ENCODE assay signal across 29 cellular contexts in genomic region chr6:34596798-34597197, GRCh38. TPM values are rescaled to one million over a fixed set of nuclear protein-coding genes. Genes with fewer than 3 reads are reported as not detected.
DNase-seq lines count a peak whose midpoint lies in the region; ATAC-seq, FAIRE-seq and TF ChIP-seq lines count a peak whose summit lies in the region.
"Had no signal": no experiment of that assay in that cellular context is flagged by ENCODE, and none has a peak within 500 bp of the region (broad histone marks: within the 10 kb centered on the region; RNA-seq: fewer than 3 reads in every experiment).

No MANE protein-coding gene starts in this region.

- ATAC-seq in K562 (no peak), GM21528 (IDR thresholded peaks at IDR 0.05; ENCODE audit: low FRiP score, unreplicated experiment) (no peak)
- ATAC-seq: activated CD4-positive, alpha-beta T cell treated with anti-CD3 and anti-CD28 coated beads for 36 hours; pancreas; right cardiac atrium had no signal

- in situ Hi-C loops in K562 (cut with MboI), result no loop called here

- no peak overlapping the region for H3K9ac ChIP-seq in K562 (ENCODE audit: insufficient read depth in 1 of 2, low read depth in 2 of 2, low read length in 2 of 2)

- POLR2A ChIA-PET in CD4-positive, alpha-beta memory T cell (lab: Charles Lee; ENCODE audit: partially characterized antibody), result no interaction called here
- POLR2A ChIA-PET in K562 (lab: Yijun Ruan, JAX), result interaction anchor here (0.7 to 1.8 kb wide), 10 partner anchors 10 to 783 kb away, joined by 3 to 7 read pairs (median 4); no protein-coding TSS in a partner anchor

- no peak for FAIRE-seq in K562 (lab: Jason Lieb, UNC)
- FAIRE-seq: A204.1, pancreas had no signal

- H4K20me1 ChIP-seq in K562 (replicated peaks; ENCODE audit: control insufficient read depth, insufficient read depth, low read length), result peaks cover 37% of the 10 kb centered on the region

- no peak overlapping the region for H2AFZ ChIP-seq in K562 (ENCODE audit: low read depth, low read length)

- intact Hi-C loops in CD4-positive, alpha-beta memory T cell (cut with micrococcal nuclease), result loop anchor here (10.0 kb wide), 1 partner anchor 548 kb away; the partner anchor contains the start of gene TCP11
- intact Hi-C loops in K562 (cut with micrococcal nuclease), result no loop called here
- intact Hi-C loops in prostate gland (cut with DNase I), result no loop called here
- intact Hi-C loops in activated T-helper 1 cell treated with anti-CD3 and anti-CD28 coated beads, Interleukin-12 subunit alpha, Interleukin-12 subunit beta, Interleukin-2, Interleukin-4 antibody, amounts not matched to agents 30 ng/mL and 10 ng/mL and 1 ng/mL, durations not matched to agents 14 hours and 24 hours and 36 hours (cut with micrococcal nuclease), result no loop called here

- peaks cover 7% of the 10 kb centered on the region for H3K4me1 Mint-ChIP-seq in T-helper 2 cell treated with Interferon-gamma antibody and Interleukin-4, amounts not matched to agents 5 μg/mL and 100 μg/mL, for 36 hours (ENCODE audit: low read depth)
- peaks cover 39 to 71% (median 58%) of the 10 kb centered on the region in 4 donors for H3K4me1 Mint-ChIP-seq in CD4-positive, alpha-beta memory T cell
- H3K4me1 Mint-ChIP-seq in activated T-helper 1 cell treated with anti-CD3 and anti-CD28 coated beads, Interleukin-12 subunit alpha, Interleukin-12 subunit beta, Interleukin-2, Interleukin-4 antibody, amounts not matched to agents 30 ng/mL and 10 ng/mL and 1 ng/mL, durations not matched to agents 14 hours and 24 hours and 36 hours (ENCODE audit: low read depth), result peaks cover 12% of the 10 kb centered on the region

- no TSS peak for BruUV-seq in K562 (replicated peaks; lab: Mats Ljungman, UMichigan)

- no peaks in the 10 kb centered on the region for H3K9me3 Mint-ChIP-seq in T-helper 2 cell treated with Interferon-gamma antibody and Interleukin-4, amounts not matched to agents 5 μg/mL and 100 μg/mL, for 36 hours
- no peaks in the 10 kb centered on the region for H3K9me3 Mint-ChIP-seq in CD4-positive, alpha-beta memory T cell
- no peaks in the 10 kb centered on the region for H3K9me3 Mint-ChIP-seq in activated T-helper 1 cell treated with anti-CD3 and anti-CD28 coated beads, Interleukin-12 subunit alpha, Interleukin-12 subunit beta, Interleukin-2, Interleukin-4 antibody, amounts not matched to agents 30 ng/mL and 10 ng/mL and 1 ng/mL, durations not matched to agents 14 hours and 24 hours and 36 hours
- H3K9me3 Mint-ChIP-seq: activated T-cell treated with anti-CD3 and anti-CD28 coated beads, Interleukin-2, amount 50 U/mL, for 24 hours; H9; mesothelial cell of epicardium; nephron progenitor cell had no signal

- no peaks in the 10 kb centered on the region for H3K9me1 ChIP-seq in K562 (ENCODE audit: control insufficient read depth, insufficient read depth, low read length)

- no peak for TF ChIP-seq EP300 in K562 (IDR thresholded peaks at IDR 0.05; ENCODE audit: low read length)

- TF ChIP-seq POLR2A in K562 (conservative IDR thresholded peaks at IDR 0.05) (no peak), prostate gland (IDR thresholded peaks at IDR 0.05) (no peak)

- H3K27me3 Mint-ChIP-seq in T-helper 2 cell treated with Interferon-gamma antibody and Interleukin-4, amounts not matched to agents 5 μg/mL and 100 μg/mL, for 36 hours (ENCODE audit: low read depth), result no peaks in the 10 kb centered on the region
- H3K27me3 Mint-ChIP-seq in CD4-positive, alpha-beta memory T cell, result no peaks in the 10 kb centered on the region
- no peaks in the 10 kb centered on the region for H3K27me3 Mint-ChIP-seq in activated T-helper 1 cell treated with anti-CD3 and anti-CD28 coated beads, Interleukin-12 subunit alpha, Interleukin-12 subunit beta, Interleukin-2, Interleukin-4 antibody, amounts not matched to agents 30 ng/mL and 10 ng/mL and 1 ng/mL, durations not matched to agents 14 hours and 24 hours and 36 hours (ENCODE audit: insufficient read depth)
- H3K27me3 Mint-ChIP-seq: activated CD4-positive, alpha-beta T cell treated with anti-CD3 and anti-CD28 coated beads for 36 hours; activated T-cell treated with anti-CD3 and anti-CD28 coated beads, Interleukin-2, amount 50 U/mL, for 24 hours had no signal

- no peak overlapping the region for H3K4me2 ChIP-seq in K562 (ENCODE audit: insufficient read depth, low read length)

- TF ChIP-seq CTCF in K562 (IDR thresholded peaks at IDR 0.05 in 2 of 3, conservative IDR thresholded peaks at IDR 0.05 in 1 of 3; ENCODE audit: insufficient read depth in 2 of 3, low read depth in 1 of 3, low read length in 3 of 3) (no peak), prostate gland (IDR thresholded peaks at IDR 0.05) (no peak)

- no peaks in the 10 kb centered on the region for H3K9me3 ChIP-seq in CD4-positive, alpha-beta memory T cell (ENCODE audit: control insufficient read depth in 1 of 2, low read length in 2 of 2)
- no peaks in the 10 kb centered on the region for H3K9me3 ChIP-seq in K562 (replicated peaks; ENCODE audit: control insufficient read depth, insufficient read depth, low read depth, low read length)
- H3K9me3 ChIP-seq in prostate gland, result no peaks in the 10 kb centered on the region
- H3K9me3 ChIP-seq: pancreas, SJSA1, spleen, thyroid gland had no signal

- WGBS in K562 (ENCODE audit: insufficient coverage, low coverage, missing lambda C conversion rate), result 24% methylated on average over 1 of the region's 1 CpG
- WGBS in prostate gland, result 64% methylated on average over 1 of the region's 1 CpG

- peaks cover 23% of the 10 kb centered on the region for H3K4me1 ChIP-seq in CD4-positive, alpha-beta memory T cell (ENCODE audit: insufficient read depth, low read length)
- H3K4me1 ChIP-seq in K562 (replicated peaks in 1 of 2; ENCODE audit: control insufficient read depth in 2 of 2, insufficient read depth in 2 of 2, low read length in 2 of 2) (peaks cover 4 to 8% of the 10 kb centered on the region in 2 experiments; a peak in 2 of 5 replicates), prostate gland (replicated peaks) (peaks cover 40% of the 10 kb centered on the region)

- no peak overlapping the region for H3K4me3 Mint-ChIP-seq in T-helper 2 cell treated with Interferon-gamma antibody and Interleukin-4, amounts not matched to agents 5 μg/mL and 100 μg/mL, for 36 hours
- peak overlapping the region in 1 of 8 donors; percentile 2 for H3K4me3 Mint-ChIP-seq in CD4-positive, alpha-beta memory T cell
- no peak overlapping the region for H3K4me3 Mint-ChIP-seq in activated T-helper 1 cell treated with anti-CD3 and anti-CD28 coated beads, Interleukin-12 subunit alpha, Interleukin-12 subunit beta, Interleukin-2, Interleukin-4 antibody, amounts not matched to agents 30 ng/mL and 10 ng/mL and 1 ng/mL, durations not matched to agents 14 hours and 24 hours and 36 hours
- H3K4me3 Mint-ChIP-seq: activated CD4-positive, alpha-beta T cell treated with anti-CD3 and anti-CD28 coated beads for 36 hours; activated T-cell treated with anti-CD3 and anti-CD28 coated beads, Interleukin-2, amount 50 U/mL, for 24 hours; H9; mesothelial cell of epicardium; nephron progenitor cell had no signal

- CTCF ChIA-PET in CD4-positive, alpha-beta memory T cell (lab: Charles Lee; ENCODE audit: partially characterized antibody), result interaction anchor here (0.9 to 2.5 kb wide), 5 partner anchors 13 to 401 kb away, joined by 3 to 15 read pairs (median 3); no protein-coding TSS in a partner anchor
- CTCF ChIA-PET in K562 (lab: Yijun Ruan, JAX; ENCODE audit: low intra/inter-chr PET ratio), result no interaction called here

- no peak for DNase-seq in T-helper 2 cell treated with Interferon-gamma antibody and Interleukin-4, amounts not matched to agents 5 μg/mL and 100 μg/mL, for 36 hours (ENCODE audit: low spot score)
- DNase-seq in T-helper 2 cell (no peak), K562 (ENCODE audit: extremely low read depth in 1 of 4, low spot score in 3 of 4) (no peak), prostate gland (ENCODE audit: low spot score) (no peak), anterior cingulate cortex (lab: John Stamatoyannopoulos, UW) (no peak)
- DNase-seq in CD4-positive, alpha-beta memory T cell, result no peak
- DNase-seq in activated T-helper 1 cell treated with anti-CD3 and anti-CD28 coated beads, Interleukin-12 subunit alpha, Interleukin-12 subunit beta, Interleukin-2, Interleukin-4 antibody, amounts not matched to agents 30 ng/mL and 10 ng/mL and 1 ng/mL, durations not matched to agents 14 hours and 24 hours and 36 hours (ENCODE audit: low spot score), result no peak
- DNase-seq: activated CD4-positive, alpha-beta T cell treated with anti-CD3 and anti-CD28 coated beads for 36 hours; activated T-cell treated with anti-CD3 and anti-CD28 coated beads, Interleukin-2, amount 50 U/mL, for 24 hours; brain microvascular endothelial cell; effector CD4-positive, alpha-beta T cell; H9; NCI-H1436; NCI-H2081 treated with DMSO at 0.1 percent for 48 hours; NCI-H226; NCI-H774; nephron progenitor cell; pancreas; right cardiac atrium; spleen; stimulated activated CD4-positive, alpha-beta T cell treated with anti-CD3 and anti-CD28 coated beads, Interleukin-2, amount 100 ng/mL, for 48 hours; stimulated activated naive CD4-positive, alpha-beta T cell; thyroid gland had no signal

- H3K27ac ChIP-seq in CD4-positive, alpha-beta memory T cell (ENCODE audit: low read depth, low read length), result no peak overlapping the region
- no peak overlapping the region for H3K27ac ChIP-seq in K562 (ENCODE audit: extremely low read depth, low read depth, low read length)
- H3K27ac ChIP-seq in prostate gland, result peak overlapping the region; percentile 78 to 80
- H3K27ac ChIP-seq: brain microvascular endothelial cell, pancreas, SJSA1, spleen had no signal

- peak overlapping the region; percentile 7 for H3K27ac Mint-ChIP-seq in T-helper 2 cell treated with Interferon-gamma antibody and Interleukin-4, amounts not matched to agents 5 μg/mL and 100 μg/mL, for 36 hours
- H3K27ac Mint-ChIP-seq in CD4-positive, alpha-beta memory T cell, result peak overlapping the region in 5 of 7 donors; percentile 38 to 92 (median 70)
- no peak overlapping the region for H3K27ac Mint-ChIP-seq in activated T-helper 1 cell treated with anti-CD3 and anti-CD28 coated beads, Interleukin-12 subunit alpha, Interleukin-12 subunit beta, Interleukin-2, Interleukin-4 antibody, amounts not matched to agents 30 ng/mL and 10 ng/mL and 1 ng/mL, durations not matched to agents 14 hours and 24 hours and 36 hours
- H3K27ac Mint-ChIP-seq: activated CD4-positive, alpha-beta T cell treated with anti-CD3 and anti-CD28 coated beads for 36 hours; activated T-cell treated with anti-CD3 and anti-CD28 coated beads, Interleukin-2, amount 50 U/mL, for 24 hours; H9; mesothelial cell of epicardium; nephron progenitor cell had no signal

- no peaks in the 10 kb centered on the region for H3K27me3 ChIP-seq in CD4-positive, alpha-beta memory T cell (ENCODE audit: insufficient read depth, low read length)
- no peaks in the 10 kb centered on the region for H3K27me3 ChIP-seq in K562 (ENCODE audit: control insufficient read depth in 2 of 2, insufficient read depth in 2 of 2, low read length in 2 of 2)
- no peaks in the 10 kb centered on the region for H3K27me3 ChIP-seq in prostate gland (replicated peaks; ENCODE audit: insufficient read depth)
- H3K27me3 ChIP-seq: brain microvascular endothelial cell, pancreas, SJSA1, spleen, thyroid gland had no signal

- no peak overlapping the region for H3K4me3 ChIP-seq in CD4-positive, alpha-beta memory T cell (ENCODE audit: low read length in 2 of 2)
- H3K4me3 ChIP-seq in K562 (no peak overlapping the region), prostate gland (no peak overlapping the region)
- H3K4me3 ChIP-seq: pancreas, SJSA1, spleen, thyroid gland had no signal

- no peaks in the 10 kb centered on the region for H3K36me3 Mint-ChIP-seq in T-helper 2 cell treated with Interferon-gamma antibody and Interleukin-4, amounts not matched to agents 5 μg/mL and 100 μg/mL, for 36 hours (ENCODE audit: low read depth)
- H3K36me3 Mint-ChIP-seq in CD4-positive, alpha-beta memory T cell, result peaks cover 5 to 29% of the 10 kb centered on the region in 2 donors
- H3K36me3 Mint-ChIP-seq in activated T-helper 1 cell treated with anti-CD3 and anti-CD28 coated beads, Interleukin-12 subunit alpha, Interleukin-12 subunit beta, Interleukin-2, Interleukin-4 antibody, amounts not matched to agents 30 ng/mL and 10 ng/mL and 1 ng/mL, durations not matched to agents 14 hours and 24 hours and 36 hours (ENCODE audit: low read depth), result peaks cover 5% of the 10 kb centered on the region
- H3K36me3 Mint-ChIP-seq: mesothelial cell of epicardium had no signal

- H3K36me3 ChIP-seq in CD4-positive, alpha-beta memory T cell (ENCODE audit: insufficient read depth, low read length), result peaks cover 3% of the 10 kb centered on the region
- peaks cover 37% of the 10 kb centered on the region for H3K36me3 ChIP-seq in K562 (ENCODE audit: control insufficient read depth, insufficient read depth, low read length)
- H3K36me3 ChIP-seq in prostate gland, result no peaks in the 10 kb centered on the region
- H3K36me3 ChIP-seq: brain microvascular endothelial cell, pancreas, thyroid gland had no signal

- peaks cover 76% of the 10 kb centered on the region for H3K79me2 ChIP-seq in K562 (ENCODE audit: control insufficient read depth, insufficient read depth, low read length)

- TF ChIP-seq RAD21 in K562 (CRISPR knock-in tag; conservative IDR thresholded peaks at IDR 0.05 in 1 of 2, IDR thresholded peaks at IDR 0.05 in 1 of 2), result no peak

RNA-seq across cellular contexts. Expression of gene SPDEF, which starts 40.7 kb away (rescaled TPM):
- not detected for total RNA-seq in CD4-positive, alpha-beta memory T cell
- not detected for polyA plus RNA-seq in CD4-positive, alpha-beta memory T cell
- total RNA-seq in K562 (2011; cell fraction: chromatin; rRNA removed; ENCODE audit: low replicate concordance), result not detected in 2 replicates
- 0.13 TPM in 1 of 2 replicates, not detected in the other for total RNA-seq in K562 (2011; cell fraction: nucleolus; rRNA removed)
- total RNA-seq in K562 (2011; cell fraction: nucleoplasm; rRNA removed), result 0.29 TPM in 1 of 2 replicates, not detected in the other
- total RNA-seq in K562 (2014; rRNA removed) (0.08 TPM in 1 of 2 replicates, not detected in the other), K562 (2014; rRNA removed; fragmentation: Illumina TruSeq; extraction: Trizol) (not detected in 2 replicates), K562 (2015; rRNA removed; fragmentation: Illumina TruSeq; extraction: Trizol) (0.11 and 0.15 TPM in 2 replicates), K562 (2021) (0.11 and 0.16 TPM in 2 replicates), prostate gland (100 to 1,000 TPM; 165 to 738 TPM)
- polyA plus RNA-seq in K562 (2011; rRNA removed) (0.04 and 0.08 TPM in 2 replicates), K562 (2014; fragmentation: Illumina TruSeq; extraction: Trizol) (0.10 TPM in 1 of 2 replicates, not detected in the other), K562 (2014; fragmentation: Nextera tagmentation; extraction: Ambion mirVana) (not detected), K562 (2014; rRNA removed) (0.08 and 0.12 TPM in 2 replicates)
- 0.13 and 0.16 TPM in 2 replicates for polyA plus RNA-seq in K562 (2011; cell fraction: cytosol; rRNA removed)
- 0.23 and 0.35 TPM in 2 replicates for polyA plus RNA-seq in K562 (2011; cell fraction: nucleus; rRNA removed)
- polyA plus RNA-seq in K562 (2012), result 0.05 TPM in 1 of 2 replicates, not detected in the other
- polyA minus RNA-seq in K562 (2011; rRNA and poly(A)+ RNA removed), result not detected in 2 replicates
- not detected in 2 replicates for polyA minus RNA-seq in K562 (2011; cell fraction: cytosol; rRNA and poly(A)+ RNA removed)
- not detected in 2 replicates for polyA minus RNA-seq in K562 (2011; cell fraction: nucleus; rRNA and poly(A)+ RNA removed)
- total RNA-seq in activated T-helper 1 cell treated with anti-CD3 and anti-CD28 coated beads, Interleukin-12 subunit alpha, Interleukin-12 subunit beta, Interleukin-2, Interleukin-4 antibody, amounts not matched to agents 30 ng/mL and 10 ng/mL and 1 ng/mL, durations not matched to agents 14 hours and 24 hours and 36 hours, result not detected in 2 replicates
- total RNA-seq: epithelial cell of proximal tubule; SJSA1; T-helper 1 cell treated with Interleukin-12 subunit alpha and Interleukin-12 subunit beta and Interleukin-4 antibody, amounts not matched to agents 30 ng/mL and 1 ng/mL, for 36 hours; thyroid gland had no signal

Comparison
In these comparisons a context has a peak if more than half of its experiments do, and no peak if none do; other contexts are left out.
1. H3K27ac ChIP-seq: peak in prostate gland (2 of 2); none in CD4-positive, alpha-beta memory T cell (single experiment) and K562 (single experiment).
2. RNA of gene SPDEF, which starts 40.7 kb away (total RNA-seq): 165 to 738 TPM in prostate gland; 0.08 to 0.29 TPM in K562, not detected in activated T-helper 1 cell treated with anti-CD3 and anti-CD28 coated beads, Interleukin-12 subunit alpha, Interleukin-12 subunit beta, Interleukin-2, Interleukin-4 antibody, amounts not matched to agents 30 ng/mL and 10 ng/mL and 1 ng/mL, durations not matched to agents 14 hours and 24 hours and 36 hours and not detected in CD4-positive, alpha-beta memory T cell; every median in the first group is over 100 times any median in the second.